8 cellular contexts compared by ENCODE assay signal in genomic region chr20:49914310-49915117, GRCh38. TPM values are rescaled to one million over a fixed set of nuclear protein-coding genes. Genes with fewer than 3 reads are reported as not detected.
DNase-seq lines count a peak whose midpoint lies in the region; ATAC-seq, FAIRE-seq and TF ChIP-seq lines count a peak whose summit lies in the region.

No MANE protein-coding gene starts in this region.

- no peak for TF ChIP-seq POLR2A in endothelial cell of umbilical vein (IDR thresholded peaks at IDR 0.05; ENCODE audit: low read depth, low read length)
- no peak for TF ChIP-seq POLR2A in GM12892 (IDR thresholded peaks at IDR 0.05; ENCODE audit: low read depth, low read length)

- CTCF ChIA-PET in AG04449 (lab: Yijun Ruan, JAX) = interaction anchor here (0.6 to 16.4 kb wide), 11 partner anchors 9 to 376 kb away, joined by 3 to 158 read pairs (median 4); no protein-coding TSS in a partner anchor
- CTCF ChIA-PET in endothelial cell of umbilical vein (lab: Charles Lee) = interaction anchor here (1.5 to 2.5 kb wide), 4 partner anchors 10 to 157 kb away, joined by 4 to 14 read pairs (median 6); no protein-coding TSS in a partner anchor

- no peaks in the 10 kb centered on the region for H3K9me3 Mint-ChIP-seq in neural crest cell

- POLR2A ChIA-PET in AG04449 (lab: Yijun Ruan, JAX) (interaction anchor here (0.6 to 1.1 kb wide), 4 partner anchors 8 to 334 kb away, joined by 3 read pairs; partner anchors contain the start of gene RNF114), endothelial cell of umbilical vein (lab: Charles Lee) (no interaction called here)

- BruUV-seq in endothelial cell of umbilical vein (replicated peaks; lab: Mats Ljungman, UMichigan) = no TSS peak

- dilution Hi-C loops in endothelial cell of umbilical vein (cut with MboI; ENCODE audit: extremely low pct_ligation_motif_present, low sequenced_read_pairs) = no loop called here

- peak; percentile 8 for FAIRE-seq in endothelial cell of umbilical vein (lab: Jason Lieb, UNC)
- FAIRE-seq in GM12892 (lab: Jason Lieb, UNC) = no peak

- peak overlapping the region; percentile 90 for H3K4me2 ChIP-seq in endothelial cell of umbilical vein (ENCODE audit: insufficient read depth, low read length)

- TF ChIP-seq CTCF in AG04449 (IDR thresholded peaks at IDR 0.05; ENCODE audit: insufficient read depth, low read length, missing control alignments) (no peak), endothelial cell of umbilical vein (IDR thresholded peaks at IDR 0.05; ENCODE audit: extremely low read depth in 1 of 2, insufficient read depth in 1 of 2, low read depth in 1 of 2, low read length in 2 of 2) (no peak), neural crest cell (conservative IDR thresholded peaks at IDR 0.05) (no peak)

- H3K27me3 ChIP-seq in endothelial cell of umbilical vein (ENCODE audit: control insufficient read depth in 2 of 2, insufficient read depth in 2 of 2, low read length in 2 of 2) = no peaks in the 10 kb centered on the region

- DNase-seq in AG04449 (ENCODE audit: low read depth, low spot score) (no peak), RPMI8226 (peak; percentile 45), endothelial cell of umbilical vein (ENCODE audit: low read depth, low spot score) (peak; percentile 29), neural crest cell (ENCODE audit: low read depth, low spot score) (no peak), NCI-H510A (lab: John Stamatoyannopoulos, UW) (no peak), GM12892 (ENCODE audit: insufficient read length) (no peak), AG08396 (ENCODE audit: low spot score) (no peak)

- peak overlapping the region; percentile 78 for H3K27ac Mint-ChIP-seq in neural crest cell (ENCODE audit: unreplicated experiment)

- peaks cover 3% of the 10 kb centered on the region for H3K27me3 Mint-ChIP-seq in neural crest cell (ENCODE audit: low read depth)

- no peaks in the 10 kb centered on the region for H3K36me3 ChIP-seq in endothelial cell of umbilical vein (ENCODE audit: control insufficient read depth in 2 of 2, extremely low read depth in 1 of 2, insufficient read depth in 2 of 2, low read length in 2 of 2)

- H3K79me2 ChIP-seq in endothelial cell of umbilical vein (ENCODE audit: control insufficient read depth, insufficient read depth, low read length) = peaks cover 35% of the 10 kb centered on the region

- no peaks in the 10 kb centered on the region for H3K9me3 ChIP-seq in endothelial cell of umbilical vein (replicated peaks; ENCODE audit: control insufficient read depth, insufficient read depth, low read length)

- intact Hi-C loops in endothelial cell of umbilical vein (cut with micrococcal nuclease) = loop anchor here (2.0 kb wide), 2 partner anchors 14 to 22 kb away; partner anchors contain the start of gene RNF114

- no peaks in the 10 kb centered on the region for H3K9me1 ChIP-seq in endothelial cell of umbilical vein (replicated peaks; ENCODE audit: control insufficient read depth, extremely low read depth, insufficient read depth, low read length)

- no peaks in the 10 kb centered on the region for H3K36me3 Mint-ChIP-seq in neural crest cell (ENCODE audit: low read depth)

- peak overlapping the region; percentile 88 for H3K9ac ChIP-seq in endothelial cell of umbilical vein (replicated peaks; ENCODE audit: extremely low read depth, insufficient read depth, low read length)

- H4K20me1 ChIP-seq in endothelial cell of umbilical vein (replicated peaks; ENCODE audit: control insufficient read depth, extremely low read depth, insufficient read depth, low read length) = no peaks in the 10 kb centered on the region

- H3K4me1 Mint-ChIP-seq in neural crest cell = peaks cover 36% of the 10 kb centered on the region

- peak overlapping the region; percentile 88 for H3K4me3 Mint-ChIP-seq in neural crest cell

- peaks cover 17% of the 10 kb centered on the region for H3K4me1 ChIP-seq in endothelial cell of umbilical vein (ENCODE audit: control insufficient read depth, extremely low read depth, insufficient read depth, low read length)

- peak overlapping the region; percentile 86 for H3K27ac ChIP-seq in endothelial cell of umbilical vein (ENCODE audit: insufficient read depth, low read depth, low read length)

- peak; percentile 7 for ATAC-seq in GM19463 (IDR thresholded peaks at IDR 0.05; ENCODE audit: unreplicated experiment)

- peak overlapping the region; percentile 9 for H2AFZ ChIP-seq in endothelial cell of umbilical vein (ENCODE audit: low read depth, low read length)

- H3K4me3 ChIP-seq in AG04449 (ENCODE audit: low read depth, low read length) (peak overlapping the region; percentile 96), endothelial cell of umbilical vein (replicated peaks in 1 of 3; ENCODE audit: insufficient read depth in 1 of 3, low read depth in 1 of 3, low read length in 3 of 3) (peak overlapping the region; percentile 54 to 89 (median 68))

TF ChIP-seq in endothelial cell of umbilical vein, 7 proteins besides CTCF, POLR2A, EP300 and RAD21:
- no peak for TF ChIP-seq EZH2 (IDR thresholded peaks at IDR 0.05; ENCODE audit: borderline replicate concordance, low read depth, low read length, severe bottlenecking)
- no peak for TF ChIP-seq GATA2 (IDR thresholded peaks at IDR 0.05; ENCODE audit: insufficient read depth, insufficient read length, low read depth, low read length)
- TF ChIP-seq JUN (IDR thresholded peaks at IDR 0.05; ENCODE audit: borderline replicate concordance, insufficient read depth, insufficient read length, low read depth) = no peak
- TF ChIP-seq, protein P1, sequence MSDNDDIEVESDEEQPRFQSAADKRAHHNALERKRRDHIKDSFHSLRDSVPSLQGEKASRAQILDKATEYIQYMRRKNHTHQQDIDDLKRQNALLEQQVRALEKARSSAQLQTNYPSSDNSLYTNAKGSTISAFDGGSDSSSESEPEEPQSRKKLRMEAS (IDR thresholded peaks at IDR 0.05; ENCODE audit: insufficient read depth, insufficient read length) = no peak
- no peak for TF ChIP-seq POLR2AphosphoS5 (IDR thresholded peaks at IDR 0.05; ENCODE audit: insufficient read depth, low read depth, low read length)
- TF ChIP-seq FOS (IDR thresholded peaks at IDR 0.05; ENCODE audit: borderline replicate concordance, insufficient read depth, low read length) = no peak
- TF ChIP-seq MYC (IDR thresholded peaks at IDR 0.05; ENCODE audit: low read depth, low read length) = no peak

RNA-seq across cellular contexts. Expression of gene SPATA2, which starts 0.8 kb away (rescaled TPM):
- total RNA-seq in endothelial cell of umbilical vein (6.1 TPM in 2 replicates), neural crest cell (10.3 and 10.5 TPM in 2 replicates)
- 4.9 and 6.1 TPM in 2 replicates for polyA plus RNA-seq in endothelial cell of umbilical vein
- 3.8 and 4.3 TPM in 2 replicates for polyA plus RNA-seq in endothelial cell of umbilical vein (2011; cell fraction: cytosol; rRNA removed)
- polyA plus RNA-seq in endothelial cell of umbilical vein (2011; cell fraction: nucleus; rRNA removed) = 4.1 and 4.4 TPM in 2 replicates
- polyA plus RNA-seq in endothelial cell of umbilical vein (2012) = 4.2 and 5.0 TPM in 2 replicates
- polyA minus RNA-seq in endothelial cell of umbilical vein = 4.8 and 5.2 TPM in 2 replicates
- polyA minus RNA-seq in endothelial cell of umbilical vein (2011; cell fraction: cytosol; rRNA and poly(A)+ RNA removed) = 7.1 TPM
- polyA minus RNA-seq in endothelial cell of umbilical vein (2011; cell fraction: nucleus; rRNA and poly(A)+ RNA removed) = 3.3 and 3.5 TPM in 2 replicates
- polyA plus RNA-seq in GM12892 (2012; ENCODE audit: missing spikeins) = 3.6 TPM

RNA-seq across cellular contexts. Expression of gene RNF114, which starts 21.7 kb away (rescaled TPM):
- 41.6 and 45.8 TPM in 2 replicates for total RNA-seq in endothelial cell of umbilical vein
- 54.6 and 81.7 TPM in 2 replicates for polyA plus RNA-seq in endothelial cell of umbilical vein
- polyA plus RNA-seq in endothelial cell of umbilical vein (2011; cell fraction: cytosol; rRNA removed) = 64.5 and 65.3 TPM in 2 replicates
- 40.6 and 46.7 TPM in 2 replicates for polyA plus RNA-seq in endothelial cell of umbilical vein (2011; cell fraction: nucleus; rRNA removed)
- polyA plus RNA-seq in endothelial cell of umbilical vein (2012) = 40.9 and 47.7 TPM in 2 replicates
- polyA minus RNA-seq in endothelial cell of umbilical vein = 31.3 and 52.3 TPM in 2 replicates
- polyA minus RNA-seq in endothelial cell of umbilical vein (2011; cell fraction: cytosol; rRNA and poly(A)+ RNA removed) = 47.8 TPM
- polyA minus RNA-seq in endothelial cell of umbilical vein (2011; cell fraction: nucleus; rRNA and poly(A)+ RNA removed) = 17.7 and 29.7 TPM in 2 replicates
- 53.0 and 59.0 TPM in 2 replicates for total RNA-seq in neural crest cell
- polyA plus RNA-seq in GM12892 (2012; ENCODE audit: missing spikeins) = 50.3 TPM

Comparison
In these comparisons a context has a peak if more than half of its experiments do, and no peak if none do; other contexts are left out.
1. DNase-seq: peak in RPMI8226 (single experiment) and endothelial cell of umbilical vein (single experiment); none in AG04449 (single experiment), neural crest cell (single experiment), NCI-H510A (single experiment), GM12892 (single experiment) and AG08396 (single experiment).